9 cellular contexts compared by ENCODE assay signal in genomic region chr21:36542312-36543101, GRCh38.
DNase-seq lines count a peak whose midpoint lies in the region; ATAC-seq and TF ChIP-seq lines count a peak whose summit lies in the region.
"Had no signal": no experiment of that assay in that cellular context is flagged by ENCODE, and none has a peak within 500 bp of the region (broad histone marks: within the 10 kb centered on the region; RNA-seq: fewer than 3 reads in every experiment).

No MANE protein-coding gene starts in this region.

- peaks cover 12% of the 10 kb centered on the region for H3K27me3 ChIP-seq in HAP-1 (ENCODE audit: low read depth)

- H3K4me3 ChIP-seq in astrocyte of the cerebellum (ENCODE audit: low read depth, low read length) (no peak overlapping the region), HAP-1 (no peak overlapping the region)

- no peaks in the 10 kb centered on the region for H3K4me1 Mint-ChIP-seq in stimulated activated naive CD8-positive, alpha-beta T cell treated with anti-CD3 and anti-CD28 coated beads, Interleukin-15, amount 100 ng/mL, for 72 hours
- peaks cover 22% of the 10 kb centered on the region for H3K4me1 Mint-ChIP-seq in type B pancreatic cell (ENCODE audit: unreplicated experiment)
- H3K4me1 Mint-ChIP-seq: CD4-positive, CD25-positive, alpha-beta regulatory T cell had no signal

- TF ChIP-seq CTCF in astrocyte of the cerebellum (IDR thresholded peaks at IDR 0.05; ENCODE audit: low read depth, low read length, missing control alignments) (peak; percentile 16), type B pancreatic cell (conservative IDR thresholded peaks at IDR 0.05) (peak; percentile 16)

- no peak for ATAC-seq in stimulated activated naive CD8-positive, alpha-beta T cell treated with anti-CD3 and anti-CD28 coated beads, Interleukin-15, Interleukin-2, amounts not matched to agents 100 U/mL and 50 U/mL, for 24 hours
- ATAC-seq in stimulated activated naive CD8-positive, alpha-beta T cell treated with anti-CD3 and anti-CD28 coated beads, Interleukin-15, amount 100 ng/mL, for 72 hours = no peak
- peak; percentile 76 for ATAC-seq in HG02885 (IDR thresholded peaks at IDR 0.05; ENCODE audit: poor library complexity, unreplicated experiment)

- H3K27ac Mint-ChIP-seq in stimulated activated naive CD8-positive, alpha-beta T cell treated with anti-CD3 and anti-CD28 coated beads, Interleukin-15, amount 100 ng/mL, for 72 hours = no peak overlapping the region
- no peak overlapping the region for H3K27ac Mint-ChIP-seq in type B pancreatic cell
- H3K27ac Mint-ChIP-seq: CD4-positive, CD25-positive, alpha-beta regulatory T cell had no signal

- no peaks in the 10 kb centered on the region for H3K36me3 ChIP-seq in HAP-1 (replicated peaks)

- H3K27me3 Mint-ChIP-seq in stimulated activated naive CD8-positive, alpha-beta T cell treated with anti-CD3 and anti-CD28 coated beads, Interleukin-15, amount 100 ng/mL, for 72 hours = no peaks in the 10 kb centered on the region
- peaks cover 37% of the 10 kb centered on the region for H3K27me3 Mint-ChIP-seq in type B pancreatic cell

- DNase-seq in stimulated activated naive CD8-positive, alpha-beta T cell treated with anti-CD3 and anti-CD28 coated beads, Interleukin-15, Interleukin-2, amounts not matched to agents 100 U/mL and 50 U/mL, for 24 hours = peak; percentile 5
- DNase-seq in stimulated activated naive CD8-positive, alpha-beta T cell treated with anti-CD3 and anti-CD28 coated beads, Interleukin-15, amount 100 ng/mL, for 72 hours = no peak
- DNase-seq in astrocyte of the cerebellum (ENCODE audit: low read depth) = no peak
- DNase-seq in type B pancreatic cell (ENCODE audit: extremely low spot score, unreplicated experiment) = no peak
- no peak for DNase-seq in HAP-1 (ENCODE audit: low spot score in 2 of 2)
- no peak for DNase-seq in NCI-H146 (lab: John Stamatoyannopoulos, UW)
- DNase-seq in amniotic stem cell (lab: John Stamatoyannopoulos, UW) = no peak
- DNase-seq: CD4-positive, CD25-positive, alpha-beta regulatory T cell had no signal

- no peaks in the 10 kb centered on the region for H3K4me1 ChIP-seq in HAP-1

- no peaks in the 10 kb centered on the region for H3K9me3 ChIP-seq in HAP-1

- no peaks in the 10 kb centered on the region for H3K36me3 Mint-ChIP-seq in type B pancreatic cell
- H3K36me3 Mint-ChIP-seq: CD4-positive, CD25-positive, alpha-beta regulatory T cell had no signal

- in situ Hi-C loops in astrocyte of the cerebellum (cut with HindIII; ENCODE audit: low sequenced_read_pairs) (no loop called here), HAP-1 (cut with MboI; ENCODE audit: low sequenced_read_pairs) (no loop called here)

- H3K9me3 Mint-ChIP-seq in stimulated activated naive CD8-positive, alpha-beta T cell treated with anti-CD3 and anti-CD28 coated beads, Interleukin-15, amount 100 ng/mL, for 72 hours = no peaks in the 10 kb centered on the region
- no peaks in the 10 kb centered on the region for H3K9me3 Mint-ChIP-seq in type B pancreatic cell

- H3K4me3 Mint-ChIP-seq in stimulated activated naive CD8-positive, alpha-beta T cell treated with anti-CD3 and anti-CD28 coated beads, Interleukin-15, amount 100 ng/mL, for 72 hours = no peak overlapping the region
- H3K4me3 Mint-ChIP-seq in type B pancreatic cell = no peak overlapping the region
- H3K4me3 Mint-ChIP-seq: CD4-positive, CD25-positive, alpha-beta regulatory T cell had no signal
